Comparison of ENCODE assay signal across 1 cellular context in genomic region chr17:30450125-30451027, GRCh38.
TF ChIP-seq lines count a peak whose summit lies in the region.

No MANE protein-coding gene starts in this region.

TF ChIP-seq in HepG2, 621 proteins besides CTCF, POLR2A, EP300 and RAD21 (continued from another document and continues in another):
- TF ChIP-seq AHDC1 (CRISPR knock-in tag; IDR thresholded peaks at IDR 0.05; ENCODE audit: borderline replicate concordance) (peak; percentile 87), HOXD1 (CRISPR knock-in tag; IDR thresholded peaks at IDR 0.05) (no peak), BCL3 (CRISPR knock-in tag; IDR thresholded peaks at IDR 0.05) (no peak), TFE3 (CRISPR knock-in tag; IDR thresholded peaks at IDR 0.05) (peak; percentile 37; the same call in 1 of the 2 replicates), ARID2 (CRISPR knock-in tag; IDR thresholded peaks at IDR 0.05; ENCODE audit: borderline replicate concordance) (0 out of 2 replicates have a peak, but pooled peaks have one; percentile 64), HINFP (CRISPR knock-in tag; IDR thresholded peaks at IDR 0.05; ENCODE audit: low read depth) (no peak), ZFP36L2 (CRISPR knock-in tag; IDR thresholded peaks at IDR 0.05) (no peak), EZH2 (conservative IDR thresholded peaks at IDR 0.05; ENCODE audit: low read depth, low read length) (no peak), HIVEP1 (CRISPR knock-in tag; IDR thresholded peaks at IDR 0.05) (no peak), U2AF2 (IDR thresholded peaks at IDR 0.05; ENCODE audit: low read depth, low read length) (no peak), CSRNP2 (CRISPR knock-in tag; conservative IDR thresholded peaks at IDR 0.05; ENCODE audit: low read depth) (no peak), ZNF670 (CRISPR knock-in tag; IDR thresholded peaks at IDR 0.05; ENCODE audit: borderline replicate concordance) (no peak), MIXL1 (CRISPR knock-in tag; IDR thresholded peaks at IDR 0.05) (peak; percentile 97), SP4 (CRISPR knock-in tag; IDR thresholded peaks at IDR 0.05) (no peak), SNAPC5 (CRISPR knock-in tag; IDR thresholded peaks at IDR 0.05; ENCODE audit: borderline replicate concordance) (peak; percentile 48; the same call in 1 of the 2 replicates), REST (IDR thresholded peaks at IDR 0.05; ENCODE audit: borderline replicate concordance in 1 of 2, low read depth in 1 of 2, low read length in 2 of 2) (0 out of 4 replicates have a peak, but pooled peaks of 1 of the 2 experiments have one; percentile 28), ZNF329 (CRISPR knock-in tag; IDR thresholded peaks at IDR 0.05; ENCODE audit: low read depth) (no peak), SAP130 (CRISPR knock-in tag; IDR thresholded peaks at IDR 0.05; ENCODE audit: low read depth) (peak; percentile 76), GZF1 (CRISPR knock-in tag; IDR thresholded peaks at IDR 0.05) (no peak), KLF16 (CRISPR knock-in tag; IDR thresholded peaks at IDR 0.05) (peak in 1 of 2 experiments; percentile 30; a peak in 1 of 4 replicates), CREB1 (IDR thresholded peaks at IDR 0.05) (peak; percentile 52; the same call in 1 of the 2 replicates), CREB1 (CRISPR knock-in tag; IDR thresholded peaks at IDR 0.05) (peak; percentile 67), GMEB2 (CRISPR knock-in tag; IDR thresholded peaks at IDR 0.05; ENCODE audit: low read depth) (no peak), FOSL1 (CRISPR knock-in tag; IDR thresholded peaks at IDR 0.05; ENCODE audit: borderline replicate concordance) (no peak), IRF1 (CRISPR knock-in tag; IDR thresholded peaks at IDR 0.05; ENCODE audit: low read depth) (no peak), SPEN (CRISPR knock-in tag; IDR thresholded peaks at IDR 0.05; ENCODE audit: low read depth) (peak; percentile 46; the same call in 1 of the 2 replicates), HNRNPH1 (optimal IDR thresholded peaks at IDR 0.05; ENCODE audit: low read depth, low read length) (no peak), ZNF781 (CRISPR knock-in tag; IDR thresholded peaks at IDR 0.05; ENCODE audit: borderline replicate concordance, not compliant biosample characterization) (no peak), ZNF207 (IDR thresholded peaks at IDR 0.05; ENCODE audit: borderline replicate concordance) (no peak), PITX1 (CRISPR knock-in tag; IDR thresholded peaks at IDR 0.05) (peak; percentile 78; the same call in 1 of the 2 replicates), ZNF512 (CRISPR knock-in tag; IDR thresholded peaks at IDR 0.05) (no peak), CENPBD1 (CRISPR knock-in tag; IDR thresholded peaks at IDR 0.05; ENCODE audit: borderline replicate concordance, low read depth) (no peak), ZBTB14 (CRISPR knock-in tag; IDR thresholded peaks at IDR 0.05) (no peak)
